In genomic region chr9:4837768-4838546, GRCh38 we compare ENCODE assay signal across 12 cellular contexts. TPM values are rescaled to one million over a fixed set of nuclear protein-coding genes. Genes with fewer than 3 reads are reported as not detected.
DNase-seq lines count a peak whose midpoint lies in the region; ATAC-seq, FAIRE-seq and TF ChIP-seq lines count a peak whose summit lies in the region.
"Had no signal": no experiment of that assay in that cellular context is flagged by ENCODE, and none has a peak within 500 bp of the region (broad histone marks: within the 10 kb centered on the region; RNA-seq: fewer than 3 reads in every experiment).

No MANE protein-coding gene starts in this region.

- no peaks in the 10 kb centered on the region for H4K20me1 ChIP-seq in osteoblast (ENCODE audit: insufficient read depth, low read length)

- H3K36me3 ChIP-seq in bronchial epithelial cell (ENCODE audit: control insufficient read depth, insufficient read depth, low read length) (peaks cover 14% of the 10 kb centered on the region), osteoblast (ENCODE audit: insufficient read depth, low read length) (peaks cover 5% of the 10 kb centered on the region)

- H3K27ac ChIP-seq in osteoblast (ENCODE audit: low read depth, low read length): peak overlapping the region; percentile 97

- peak; percentile 98 for DNase-seq in AG10803 (ENCODE audit: low read depth)
- no peak for DNase-seq in bronchial epithelial cell (ENCODE audit: low read depth)
- peak; percentile 83 for DNase-seq in osteoblast (ENCODE audit: insufficient read length, low spot score, missing footprints)
- DNase-seq in GM19239 (ENCODE audit: insufficient read length, low spot score): no peak
- DNase-seq in cerebellar cortex (ENCODE audit: low spot score): no peak
- DNase-seq: DMS153, OCI-M1, transverse colon had no signal

- H3K79me2 ChIP-seq in osteoblast (ENCODE audit: insufficient read depth, low read length): no peaks in the 10 kb centered on the region

- H2AFZ ChIP-seq in osteoblast (ENCODE audit: low read length): no peak overlapping the region

- H3K4me3 ChIP-seq in AG10803 (ENCODE audit: low read length) (no peak overlapping the region), bronchial epithelial cell (ENCODE audit: low read depth, low read length) (no peak overlapping the region), osteoblast (ENCODE audit: insufficient read depth, low read length) (peak overlapping the region; percentile 20)
- H3K4me3 ChIP-seq: transverse colon had no signal

- H3K27me3 ChIP-seq in bronchial epithelial cell (ENCODE audit: control insufficient read depth, insufficient read depth, low read length) (no peaks in the 10 kb centered on the region), osteoblast (ENCODE audit: insufficient read depth, low read length) (no peaks in the 10 kb centered on the region)
- H3K27me3 ChIP-seq: transverse colon had no signal

- H3K4me2 ChIP-seq in osteoblast (ENCODE audit: insufficient read depth, low read length): peak overlapping the region; percentile 74

- TF ChIP-seq CTCF in AG10803 (conservative IDR thresholded peaks at IDR 0.05; ENCODE audit: low read length) (no peak), bronchial epithelial cell (IDR thresholded peaks at IDR 0.05; ENCODE audit: insufficient read depth, low read length, severe bottlenecking) (no peak), osteoblast (IDR thresholded peaks at IDR 0.05; ENCODE audit: extremely low read depth, low read depth, low read length) (no peak)

- FAIRE-seq in bronchial epithelial cell (lab: Jason Lieb, UNC) (peak; percentile 36), GM19239 (lab: Jason Lieb, UNC) (no peak)
- FAIRE-seq: keratinocyte had no signal

- H3K4me1 ChIP-seq in osteoblast (ENCODE audit: insufficient read depth, low read length): peaks cover 58% of the 10 kb centered on the region

- no peaks in the 10 kb centered on the region for H3K9me3 ChIP-seq in osteoblast (ENCODE audit: low read depth, low read length)
- H3K9me3 ChIP-seq: transverse colon had no signal

- ATAC-seq in HG02798 (IDR thresholded peaks at IDR 0.05; ENCODE audit: poor library complexity, unreplicated experiment) (peak; percentile 51), SK-N-SH treated with all-trans-retinoic acid at 6 μM for 48 hours (no peak), GM21723 (IDR thresholded peaks at IDR 0.05; ENCODE audit: unreplicated experiment) (no peak)

TF ChIP-seq in SK-N-SH treated with all-trans-retinoic acid at 6 μM for 48 hours, 23 proteins besides CTCF, POLR2A, EP300 and RAD21:
- TF ChIP-seq, protein P1, sequence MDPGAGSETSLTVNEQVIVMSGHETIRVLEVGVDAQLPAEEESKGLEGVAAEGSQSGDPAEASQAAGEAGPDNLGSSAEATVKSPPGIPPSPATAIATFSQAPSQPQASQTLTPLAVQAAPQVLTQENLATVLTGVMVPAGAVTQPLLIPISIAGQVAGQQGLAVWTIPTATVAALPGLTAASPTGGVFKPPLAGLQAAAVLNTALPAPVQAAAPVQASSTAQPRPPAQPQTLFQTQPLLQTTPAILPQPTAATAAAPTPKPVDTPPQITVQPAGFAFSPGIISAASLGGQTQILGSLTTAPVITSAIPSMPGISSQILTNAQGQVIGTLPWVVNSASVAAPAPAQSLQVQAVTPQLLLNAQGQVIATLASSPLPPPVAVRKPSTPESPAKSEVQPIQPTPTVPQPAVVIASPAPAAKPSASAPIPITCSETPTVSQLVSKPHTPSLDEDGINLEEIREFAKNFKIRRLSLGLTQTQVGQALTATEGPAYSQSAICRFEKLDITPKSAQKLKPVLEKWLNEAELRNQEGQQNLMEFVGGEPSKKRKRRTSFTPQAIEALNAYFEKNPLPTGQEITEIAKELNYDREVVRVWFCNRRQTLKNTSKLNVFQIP (CRISPR knock-in tag; IDR thresholded peaks at IDR 0.05; ENCODE audit: borderline replicate concordance, low read depth): no peak
- TF ChIP-seq, protein P2, sequence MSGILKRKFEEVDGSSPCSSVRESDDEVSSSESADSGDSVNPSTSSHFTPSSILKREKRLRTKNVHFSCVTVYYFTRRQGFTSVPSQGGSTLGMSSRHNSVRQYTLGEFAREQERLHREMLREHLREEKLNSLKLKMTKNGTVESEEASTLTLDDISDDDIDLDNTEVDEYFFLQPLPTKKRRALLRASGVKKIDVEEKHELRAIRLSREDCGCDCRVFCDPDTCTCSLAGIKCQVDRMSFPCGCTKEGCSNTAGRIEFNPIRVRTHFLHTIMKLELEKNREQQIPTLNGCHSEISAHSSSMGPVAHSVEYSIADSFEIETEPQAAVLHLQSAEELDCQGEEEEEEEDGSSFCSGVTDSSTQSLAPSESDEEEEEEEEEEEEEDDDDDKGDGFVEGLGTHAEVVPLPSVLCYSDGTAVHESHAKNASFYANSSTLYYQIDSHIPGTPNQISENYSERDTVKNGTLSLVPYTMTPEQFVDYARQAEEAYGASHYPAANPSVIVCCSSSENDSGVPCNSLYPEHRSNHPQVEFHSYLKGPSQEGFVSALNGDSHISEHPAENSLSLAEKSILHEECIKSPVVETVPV (CRISPR knock-in tag; IDR thresholded peaks at IDR 0.05): no peak
- TF ChIP-seq TOX (CRISPR knock-in tag; IDR thresholded peaks at IDR 0.05; ENCODE audit: borderline replicate concordance) (no peak), CREB5 (CRISPR knock-in tag; IDR thresholded peaks at IDR 0.05; ENCODE audit: low read depth) (no peak), ZNF565 (CRISPR knock-in tag; conservative IDR thresholded peaks at IDR 0.05; ENCODE audit: low read depth) (no peak), BACH2 (CRISPR knock-in tag; IDR thresholded peaks at IDR 0.05; ENCODE audit: borderline replicate concordance) (no peak), TCF4 (CRISPR knock-in tag; IDR thresholded peaks at IDR 0.05; ENCODE audit: borderline replicate concordance) (no peak), ZFP3 (CRISPR knock-in tag; IDR thresholded peaks at IDR 0.05) (no peak), ARNTL (CRISPR knock-in tag; IDR thresholded peaks at IDR 0.05; ENCODE audit: borderline replicate concordance, low read depth) (no peak), PPARA (CRISPR knock-in tag; IDR thresholded peaks at IDR 0.05; ENCODE audit: borderline replicate concordance) (no peak), SNAI2 (CRISPR knock-in tag; IDR thresholded peaks at IDR 0.05) (no peak), RARB (CRISPR knock-in tag; IDR thresholded peaks at IDR 0.05) (no peak), ESRRG (CRISPR knock-in tag; IDR thresholded peaks at IDR 0.05) (no peak), CSDC2 (CRISPR knock-in tag; IDR thresholded peaks at IDR 0.05) (no peak), GLIS3 (CRISPR knock-in tag; IDR thresholded peaks at IDR 0.05) (no peak), ZC3H10 (CRISPR knock-in tag; IDR thresholded peaks at IDR 0.05) (no peak), ZNF70 (CRISPR knock-in tag; IDR thresholded peaks at IDR 0.05) (no peak)
TF ChIP-seq in SK-N-SH treated with all-trans-retinoic acid at 6 μM for 48 hours: peak in this region for 0.

RNA-seq across cellular contexts. Expression of gene RCL1, which starts 45.2 kb away (rescaled TPM):
- total RNA-seq in bronchial epithelial cell (13.2 and 21.9 TPM in 2 replicates), osteoblast (11.5 and 15.6 TPM in 2 replicates)

Comparison
In these comparisons a context has a peak if more than half of its experiments do, and no peak if none do; other contexts are left out.
1. DNase-seq: peak in AG10803 (single experiment) and osteoblast (single experiment); none in bronchial epithelial cell (single experiment), GM19239 (single experiment) and cerebellar cortex (single experiment).